In the genomic region with DNA sequence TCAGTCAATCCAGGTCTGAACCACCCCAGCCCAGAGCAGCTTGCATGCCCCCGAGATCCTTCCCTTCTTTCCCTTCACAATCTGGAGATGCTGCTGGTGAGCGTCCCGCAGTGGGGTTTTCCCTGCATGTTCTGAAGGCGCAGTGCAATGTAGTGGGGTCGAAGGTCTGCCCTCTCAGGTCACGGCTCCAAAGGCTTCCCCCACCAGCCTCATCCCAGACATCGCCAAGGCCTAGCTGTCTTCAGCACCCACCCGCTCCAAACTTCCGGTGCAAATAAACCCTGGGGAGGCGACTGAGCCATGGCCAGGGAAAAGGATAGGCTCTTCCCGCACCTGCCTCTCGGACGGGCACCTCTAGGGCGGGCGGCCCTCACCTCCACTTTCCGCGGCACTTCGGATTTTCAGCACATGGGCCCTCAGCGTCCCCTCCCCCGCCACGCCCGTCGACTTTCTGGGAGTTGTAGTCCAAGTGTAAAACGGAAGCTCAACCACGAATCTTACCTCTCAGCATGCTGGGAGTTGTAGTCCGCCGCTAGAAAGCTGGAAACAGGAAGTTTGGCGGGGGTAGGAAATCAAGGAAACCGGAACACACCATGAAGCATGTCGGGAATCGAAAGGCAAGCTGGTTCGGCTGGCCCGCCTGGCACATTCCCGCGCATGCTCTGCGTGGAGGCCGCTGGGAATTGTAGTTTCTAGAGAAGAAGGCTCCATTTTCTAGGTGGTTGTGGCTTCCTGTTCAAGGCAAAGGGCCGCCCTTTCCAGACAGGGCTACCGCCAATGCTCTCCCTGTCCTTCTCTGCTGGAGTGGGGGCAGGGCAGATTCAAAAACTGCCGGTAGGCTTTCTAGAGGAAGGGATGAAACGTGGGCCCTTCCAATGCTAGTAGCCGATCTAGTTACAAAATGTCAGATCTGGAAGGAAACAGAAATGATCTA, we compare ENCODE assay signal across 1 cellular context.
TF ChIP-seq lines count a peak whose summit lies in the region.

A gene (minus strand): TSS at position 410 of the 934 bp plus-strand sequence. CDS start 2,384 bp downstream, outside the sequence.

TF ChIP-seq in K562, 482 proteins besides CTCF, POLR2A, EP300 and RAD21 (continued from another document and continues in another):
- TF ChIP-seq, protein P1, sequence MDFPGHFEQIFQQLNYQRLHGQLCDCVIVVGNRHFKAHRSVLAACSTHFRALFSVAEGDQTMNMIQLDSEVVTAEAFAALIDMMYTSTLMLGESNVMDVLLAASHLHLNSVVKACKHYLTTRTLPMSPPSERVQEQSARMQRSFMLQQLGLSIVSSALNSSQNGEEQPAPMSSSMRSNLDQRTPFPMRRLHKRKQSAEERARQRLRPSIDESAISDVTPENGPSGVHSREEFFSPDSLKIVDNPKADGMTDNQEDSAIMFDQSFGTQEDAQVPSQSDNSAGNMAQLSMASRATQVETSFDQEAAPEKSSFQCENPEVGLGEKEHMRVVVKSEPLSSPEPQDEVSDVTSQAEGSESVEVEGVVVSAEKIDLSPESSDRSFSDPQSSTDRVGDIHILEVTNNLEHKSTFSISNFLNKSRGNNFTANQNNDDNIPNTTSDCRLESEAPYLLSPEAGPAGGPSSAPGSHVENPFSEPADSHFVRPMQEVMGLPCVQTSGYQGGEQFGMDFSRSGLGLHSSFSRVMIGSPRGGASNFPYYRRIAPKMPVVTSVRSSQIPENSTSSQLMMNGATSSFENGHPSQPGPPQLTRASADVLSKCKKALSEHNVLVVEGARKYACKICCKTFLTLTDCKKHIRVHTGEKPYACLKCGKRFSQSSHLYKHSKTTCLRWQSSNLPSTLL (IDR thresholded peaks at IDR 0.05) = no peak
- TF ChIP-seq SP2 (IDR thresholded peaks at IDR 0.05; ENCODE audit: extremely low read depth, low read depth, low read length, poor library complexity, severe bottlenecking) (no peak), MAZ (CRISPR knock-in tag; conservative IDR thresholded peaks at IDR 0.05 in 1 of 2, IDR thresholded peaks at IDR 0.05 in 1 of 2) (peak; percentile 83 to 88), POU5F1 (IDR thresholded peaks at IDR 0.05; ENCODE audit: borderline replicate concordance, low read depth, low read length, partially characterized antibody) (peak; percentile 92), TCF7 (IDR thresholded peaks at IDR 0.05; ENCODE audit: borderline replicate concordance) (0 out of 2 replicates have a peak, but pooled peaks have one; percentile 15), ZNF140 (CRISPR knock-in tag; IDR thresholded peaks at IDR 0.05) (no peak), NFATC3 (IDR thresholded peaks at IDR 0.05) (no peak), SRSF9 (IDR thresholded peaks at IDR 0.05; ENCODE audit: borderline replicate concordance, low read depth, low read length) (no peak), ZZZ3 (IDR thresholded peaks at IDR 0.05) (no peak), SMARCE1 (IDR thresholded peaks at IDR 0.05) (no peak), DPF2 (IDR thresholded peaks at IDR 0.05) (0 out of 2 replicates have a peak, but pooled peaks have one; percentile 30), ESRRA (IDR thresholded peaks at IDR 0.05; ENCODE audit: borderline replicate concordance, low read depth) (peak; percentile 5; the same call in 1 of the 2 replicates), FOXJ3 (CRISPR knock-in tag; IDR thresholded peaks at IDR 0.05) (no peak), ZNF695 (CRISPR knock-in tag; IDR thresholded peaks at IDR 0.05) (no peak), ZNF121 (CRISPR knock-in tag; conservative IDR thresholded peaks at IDR 0.05) (no peak), MCM2 (IDR thresholded peaks at IDR 0.05; ENCODE audit: low read depth) (no peak), MIER1 (IDR thresholded peaks at IDR 0.05; ENCODE audit: low read depth) (peak; percentile 47; the same call in 1 of the 2 replicates), NRF1 (conservative IDR thresholded peaks at IDR 0.05 in 1 of 2, IDR thresholded peaks at IDR 0.05 in 1 of 2) (peak; percentile 99 to 100), ZNF217 (CRISPR knock-in tag; IDR thresholded peaks at IDR 0.05) (no peak), TAL1 (IDR thresholded peaks at IDR 0.05) (no peak), PYGO2 (tag; IDR thresholded peaks at IDR 0.05) (0 out of 2 replicates have a peak, but pooled peaks have one; percentile 39), RBM14 (IDR thresholded peaks at IDR 0.05; ENCODE audit: borderline replicate concordance, insufficient read depth, low read depth, low read length) (no peak), KAT2B (IDR thresholded peaks at IDR 0.05; ENCODE audit: low read depth, low read length) (no peak), RFX7 (CRISPR knock-in tag; IDR thresholded peaks at IDR 0.05) (no peak), SNIP1 (IDR thresholded peaks at IDR 0.05; ENCODE audit: low read depth) (no peak), ZNF174 (CRISPR knock-in tag; IDR thresholded peaks at IDR 0.05) (peak; percentile 85; the same call in 1 of the 2 replicates), POLR2H (tag; IDR thresholded peaks at IDR 0.05; ENCODE audit: low read depth) (peak; percentile 64), HEY1 (CRISPR knock-in tag; IDR thresholded peaks at IDR 0.05; ENCODE audit: borderline replicate concordance) (no peak; the same call in 1 of the 2 replicates), SRSF3 (IDR thresholded peaks at IDR 0.05; ENCODE audit: insufficient read depth, low read length) (no peak), CBX5 (IDR thresholded peaks at IDR 0.05; ENCODE audit: borderline replicate concordance, low read depth) (no peak), ZNF24 (IDR thresholded peaks at IDR 0.05) (no peak), NR2C2 (CRISPR knock-in tag; IDR thresholded peaks at IDR 0.05) (peak; percentile 91), NR2C2 (tag; IDR thresholded peaks at IDR 0.05) (peak; percentile 96), ZNF146 (CRISPR knock-in tag; IDR thresholded peaks at IDR 0.05; ENCODE audit: unreplicated experiment) (no peak), CCNT2 (IDR thresholded peaks at IDR 0.05; ENCODE audit: borderline replicate concordance, extremely low read depth, insufficient read length, low read depth, low read length) (no peak), MED1 (CRISPR knock-in tag; IDR thresholded peaks at IDR 0.05; ENCODE audit: borderline replicate concordance) (no peak)
- TF ChIP-seq, protein P2, sequence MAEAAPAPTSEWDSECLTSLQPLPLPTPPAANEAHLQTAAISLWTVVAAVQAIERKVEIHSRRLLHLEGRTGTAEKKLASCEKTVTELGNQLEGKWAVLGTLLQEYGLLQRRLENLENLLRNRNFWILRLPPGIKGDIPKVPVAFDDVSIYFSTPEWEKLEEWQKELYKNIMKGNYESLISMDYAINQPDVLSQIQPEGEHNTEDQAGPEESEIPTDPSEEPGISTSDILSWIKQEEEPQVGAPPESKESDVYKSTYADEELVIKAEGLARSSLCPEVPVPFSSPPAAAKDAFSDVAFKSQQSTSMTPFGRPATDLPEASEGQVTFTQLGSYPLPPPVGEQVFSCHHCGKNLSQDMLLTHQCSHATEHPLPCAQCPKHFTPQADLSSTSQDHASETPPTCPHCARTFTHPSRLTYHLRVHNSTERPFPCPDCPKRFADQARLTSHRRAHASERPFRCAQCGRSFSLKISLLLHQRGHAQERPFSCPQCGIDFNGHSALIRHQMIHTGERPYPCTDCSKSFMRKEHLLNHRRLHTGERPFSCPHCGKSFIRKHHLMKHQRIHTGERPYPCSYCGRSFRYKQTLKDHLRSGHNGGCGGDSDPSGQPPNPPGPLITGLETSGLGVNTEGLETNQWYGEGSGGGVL (CRISPR knock-in tag; IDR thresholded peaks at IDR 0.05) = no peak
- TF ChIP-seq, protein P3, sequence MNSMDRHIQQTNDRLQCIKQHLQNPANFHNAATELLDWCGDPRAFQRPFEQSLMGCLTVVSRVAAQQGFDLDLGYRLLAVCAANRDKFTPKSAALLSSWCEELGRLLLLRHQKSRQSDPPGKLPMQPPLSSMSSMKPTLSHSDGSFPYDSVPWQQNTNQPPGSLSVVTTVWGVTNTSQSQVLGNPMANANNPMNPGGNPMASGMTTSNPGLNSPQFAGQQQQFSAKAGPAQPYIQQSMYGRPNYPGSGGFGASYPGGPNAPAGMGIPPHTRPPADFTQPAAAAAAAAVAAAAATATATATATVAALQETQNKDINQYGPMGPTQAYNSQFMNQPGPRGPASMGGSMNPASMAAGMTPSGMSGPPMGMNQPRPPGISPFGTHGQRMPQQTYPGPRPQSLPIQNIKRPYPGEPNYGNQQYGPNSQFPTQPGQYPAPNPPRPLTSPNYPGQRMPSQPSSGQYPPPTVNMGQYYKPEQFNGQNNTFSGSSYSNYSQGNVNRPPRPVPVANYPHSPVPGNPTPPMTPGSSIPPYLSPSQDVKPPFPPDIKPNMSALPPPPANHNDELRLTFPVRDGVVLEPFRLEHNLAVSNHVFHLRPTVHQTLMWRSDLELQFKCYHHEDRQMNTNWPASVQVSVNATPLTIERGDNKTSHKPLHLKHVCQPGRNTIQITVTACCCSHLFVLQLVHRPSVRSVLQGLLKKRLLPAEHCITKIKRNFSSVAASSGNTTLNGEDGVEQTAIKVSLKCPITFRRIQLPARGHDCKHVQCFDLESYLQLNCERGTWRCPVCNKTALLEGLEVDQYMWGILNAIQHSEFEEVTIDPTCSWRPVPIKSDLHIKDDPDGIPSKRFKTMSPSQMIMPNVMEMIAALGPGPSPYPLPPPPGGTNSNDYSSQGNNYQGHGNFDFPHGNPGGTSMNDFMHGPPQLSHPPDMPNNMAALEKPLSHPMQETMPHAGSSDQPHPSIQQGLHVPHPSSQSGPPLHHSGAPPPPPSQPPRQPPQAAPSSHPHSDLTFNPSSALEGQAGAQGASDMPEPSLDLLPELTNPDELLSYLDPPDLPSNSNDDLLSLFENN (IDR thresholded peaks at IDR 0.05; ENCODE audit: low read depth in 2 of 2, low read length in 2 of 2) = peak; percentile 58 to 69; a peak in 2 of 4 replicates
- TF ChIP-seq, protein P4, sequence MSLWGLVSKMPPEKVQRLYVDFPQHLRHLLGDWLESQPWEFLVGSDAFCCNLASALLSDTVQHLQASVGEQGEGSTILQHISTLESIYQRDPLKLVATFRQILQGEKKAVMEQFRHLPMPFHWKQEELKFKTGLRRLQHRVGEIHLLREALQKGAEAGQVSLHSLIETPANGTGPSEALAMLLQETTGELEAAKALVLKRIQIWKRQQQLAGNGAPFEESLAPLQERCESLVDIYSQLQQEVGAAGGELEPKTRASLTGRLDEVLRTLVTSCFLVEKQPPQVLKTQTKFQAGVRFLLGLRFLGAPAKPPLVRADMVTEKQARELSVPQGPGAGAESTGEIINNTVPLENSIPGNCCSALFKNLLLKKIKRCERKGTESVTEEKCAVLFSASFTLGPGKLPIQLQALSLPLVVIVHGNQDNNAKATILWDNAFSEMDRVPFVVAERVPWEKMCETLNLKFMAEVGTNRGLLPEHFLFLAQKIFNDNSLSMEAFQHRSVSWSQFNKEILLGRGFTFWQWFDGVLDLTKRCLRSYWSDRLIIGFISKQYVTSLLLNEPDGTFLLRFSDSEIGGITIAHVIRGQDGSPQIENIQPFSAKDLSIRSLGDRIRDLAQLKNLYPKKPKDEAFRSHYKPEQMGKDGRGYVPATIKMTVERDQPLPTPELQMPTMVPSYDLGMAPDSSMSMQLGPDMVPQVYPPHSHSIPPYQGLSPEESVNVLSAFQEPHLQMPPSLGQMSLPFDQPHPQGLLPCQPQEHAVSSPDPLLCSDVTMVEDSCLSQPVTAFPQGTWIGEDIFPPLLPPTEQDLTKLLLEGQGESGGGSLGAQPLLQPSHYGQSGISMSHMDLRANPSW (CRISPR knock-in tag; IDR thresholded peaks at IDR 0.05) = no peak
- TF ChIP-seq, protein P5, sequence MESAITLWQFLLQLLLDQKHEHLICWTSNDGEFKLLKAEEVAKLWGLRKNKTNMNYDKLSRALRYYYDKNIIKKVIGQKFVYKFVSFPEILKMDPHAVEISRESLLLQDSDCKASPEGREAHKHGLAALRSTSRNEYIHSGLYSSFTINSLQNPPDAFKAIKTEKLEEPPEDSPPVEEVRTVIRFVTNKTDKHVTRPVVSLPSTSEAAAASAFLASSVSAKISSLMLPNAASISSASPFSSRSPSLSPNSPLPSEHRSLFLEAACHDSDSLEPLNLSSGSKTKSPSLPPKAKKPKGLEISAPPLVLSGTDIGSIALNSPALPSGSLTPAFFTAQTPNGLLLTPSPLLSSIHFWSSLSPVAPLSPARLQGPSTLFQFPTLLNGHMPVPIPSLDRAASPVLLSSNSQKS (CRISPR knock-in tag; IDR thresholded peaks at IDR 0.05) = no peak
- TF ChIP-seq, protein P6, sequence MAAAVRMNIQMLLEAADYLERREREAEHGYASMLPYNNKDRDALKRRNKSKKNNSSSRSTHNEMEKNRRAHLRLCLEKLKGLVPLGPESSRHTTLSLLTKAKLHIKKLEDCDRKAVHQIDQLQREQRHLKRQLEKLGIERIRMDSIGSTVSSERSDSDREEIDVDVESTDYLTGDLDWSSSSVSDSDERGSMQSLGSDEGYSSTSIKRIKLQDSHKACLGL (CRISPR knock-in tag; IDR thresholded peaks at IDR 0.05; ENCODE audit: borderline replicate concordance, poor library complexity, severe bottlenecking) = peak; percentile 79
- TF ChIP-seq, protein P7, sequence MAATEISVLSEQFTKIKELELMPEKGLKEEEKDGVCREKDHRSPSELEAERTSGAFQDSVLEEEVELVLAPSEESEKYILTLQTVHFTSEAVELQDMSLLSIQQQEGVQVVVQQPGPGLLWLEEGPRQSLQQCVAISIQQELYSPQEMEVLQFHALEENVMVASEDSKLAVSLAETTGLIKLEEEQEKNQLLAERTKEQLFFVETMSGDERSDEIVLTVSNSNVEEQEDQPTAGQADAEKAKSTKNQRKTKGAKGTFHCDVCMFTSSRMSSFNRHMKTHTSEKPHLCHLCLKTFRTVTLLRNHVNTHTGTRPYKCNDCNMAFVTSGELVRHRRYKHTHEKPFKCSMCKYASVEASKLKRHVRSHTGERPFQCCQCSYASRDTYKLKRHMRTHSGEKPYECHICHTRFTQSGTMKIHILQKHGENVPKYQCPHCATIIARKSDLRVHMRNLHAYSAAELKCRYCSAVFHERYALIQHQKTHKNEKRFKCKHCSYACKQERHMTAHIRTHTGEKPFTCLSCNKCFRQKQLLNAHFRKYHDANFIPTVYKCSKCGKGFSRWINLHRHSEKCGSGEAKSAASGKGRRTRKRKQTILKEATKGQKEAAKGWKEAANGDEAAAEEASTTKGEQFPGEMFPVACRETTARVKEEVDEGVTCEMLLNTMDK (IDR thresholded peaks at IDR 0.05; ENCODE audit: borderline replicate concordance, insufficient read depth, low read depth, low read length, poor library complexity, severe bottlenecking) = no peak
- TF ChIP-seq, protein P8, sequence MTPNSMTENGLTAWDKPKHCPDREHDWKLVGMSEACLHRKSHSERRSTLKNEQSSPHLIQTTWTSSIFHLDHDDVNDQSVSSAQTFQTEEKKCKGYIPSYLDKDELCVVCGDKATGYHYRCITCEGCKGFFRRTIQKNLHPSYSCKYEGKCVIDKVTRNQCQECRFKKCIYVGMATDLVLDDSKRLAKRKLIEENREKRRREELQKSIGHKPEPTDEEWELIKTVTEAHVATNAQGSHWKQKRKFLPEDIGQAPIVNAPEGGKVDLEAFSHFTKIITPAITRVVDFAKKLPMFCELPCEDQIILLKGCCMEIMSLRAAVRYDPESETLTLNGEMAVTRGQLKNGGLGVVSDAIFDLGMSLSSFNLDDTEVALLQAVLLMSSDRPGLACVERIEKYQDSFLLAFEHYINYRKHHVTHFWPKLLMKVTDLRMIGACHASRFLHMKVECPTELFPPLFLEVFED (CRISPR knock-in tag; conservative IDR thresholded peaks at IDR 0.05) = peak; percentile 48; the same call in 1 of the 2 replicates
